In genomic region chr12:102769323-102769916, GRCh38 we compare ENCODE assay signal across 8 cellular contexts.
DNase-seq lines count a peak whose midpoint lies in the region; ATAC-seq and TF ChIP-seq lines count a peak whose summit lies in the region.

No MANE protein-coding gene starts in this region.

- H3K9me3 ChIP-seq in right cardiac atrium (ENCODE audit: control insufficient read depth, low read length), result no peaks in the 10 kb centered on the region
- no peaks in the 10 kb centered on the region for H3K9me3 ChIP-seq in sigmoid colon

- no peaks in the 10 kb centered on the region for H3K27me3 ChIP-seq in right cardiac atrium (ENCODE audit: control insufficient read depth, insufficient read depth)
- no peaks in the 10 kb centered on the region for H3K27me3 ChIP-seq in sigmoid colon

- 12% methylated on average over 6 of the region's 6 CpGs for WGBS in right cardiac atrium
- WGBS in sigmoid colon, 2 donors, result 11 to 15% methylated on average over 6 of the region's 6 CpGs

- intact Hi-C loops in right cardiac atrium (cut with DNase I), result loop anchor here in 1 of 4 donors (10.0 kb wide), 1 partner anchor 835 kb away; no protein-coding TSS in a partner anchor
- intact Hi-C loops in sigmoid colon (cut with DNase I), result no loop called here

- no peak for TF ChIP-seq POLR2A in sigmoid colon (IDR thresholded peaks at IDR 0.05)

- no peak overlapping the region for H3K27ac ChIP-seq in right cardiac atrium (ENCODE audit: low read length)
- H3K27ac ChIP-seq in sigmoid colon, result no peak overlapping the region

- H3K36me3 ChIP-seq in sigmoid colon, result no peaks in the 10 kb centered on the region

- ATAC-seq in right cardiac atrium (peak; percentile 74 to 81), GM18873 (IDR thresholded peaks at IDR 0.05; ENCODE audit: low FRiP score, unreplicated experiment) (no peak)

- DNase-seq in AG08396 (ENCODE audit: low spot score), result peak; percentile 44
- DNase-seq in HK-2 (ENCODE audit: unreplicated experiment), result peak; percentile 55
- peak; percentile 24 to 73 for DNase-seq in NOMO-1 (lab: John Stamatoyannopoulos, UW; ENCODE audit: unreplicated experiment in 2 of 2)
- DNase-seq in amniotic stem cell (lab: John Stamatoyannopoulos, UW), result peak; percentile 44
- DNase-seq in right cardiac atrium, result peak; percentile 37 to 78 (median 44)
- DNase-seq in sigmoid colon, result peak; percentile 76

- H3K4me3 ChIP-seq in right cardiac atrium (ENCODE audit: low read length), result no peak overlapping the region
- H3K4me3 ChIP-seq in sigmoid colon, result no peak overlapping the region

- peak; percentile 72 for TF ChIP-seq CTCF in GM12874 (IDR thresholded peaks at IDR 0.05; ENCODE audit: insufficient read depth, low read depth, low read length)
- peak in 2 of 4 experiments; percentile 33 to 45 for TF ChIP-seq CTCF in sigmoid colon (IDR thresholded peaks at IDR 0.05)

- no peaks in the 10 kb centered on the region for H3K4me1 ChIP-seq in right cardiac atrium (ENCODE audit: control insufficient read depth, insufficient read depth, low read length)
- H3K4me1 ChIP-seq in sigmoid colon, result no peaks in the 10 kb centered on the region

- TF ChIP-seq EP300 in sigmoid colon (IDR thresholded peaks at IDR 0.05), result no peak
